ENCODE assay signal across 1 cellular context in genomic region chr2:128504242-128505149, GRCh38.
TF ChIP-seq lines count a peak whose summit lies in the region.

No MANE protein-coding gene starts in this region.

TF ChIP-seq in H1, 55 proteins besides CTCF, POLR2A, EP300 and RAD21 (continued from another document):
- TF ChIP-seq CHD7 (IDR thresholded peaks at IDR 0.05; ENCODE audit: insufficient replicate concordance, low read length) = no peak
- no peak for TF ChIP-seq BACH1 (IDR thresholded peaks at IDR 0.05; ENCODE audit: low read length)
